In genomic region chr13:99980201-99981114, GRCh38 we compare ENCODE assay signal across 1 cellular context.
A peak's percentile ranks its signal among the peaks of the same experiment; 100 is the strongest.
TF ChIP-seq lines count a peak whose summit lies in the region.

No MANE protein-coding gene starts in this region.

TF ChIP-seq in A549, 52 proteins besides CTCF, POLR2A, EP300 and RAD21 (continued from another document):
- no peak for TF ChIP-seq HMGXB4 (CRISPR knock-in tag; IDR thresholded peaks at IDR 0.05; ENCODE audit: borderline replicate concordance)
- TF ChIP-seq NFE2L2 (conservative IDR thresholded peaks at IDR 0.05; ENCODE audit: low read length) = no peak
- TF ChIP-seq FOSL2 (IDR thresholded peaks at IDR 0.05) = no peak
- TF ChIP-seq FOSL2 (CRISPR knock-in tag; IDR thresholded peaks at IDR 0.05) = no peak
- no peak for TF ChIP-seq JUNB (IDR thresholded peaks at IDR 0.05)
- TF ChIP-seq FOXS1 (CRISPR knock-in tag; IDR thresholded peaks at IDR 0.05) = no peak
- TF ChIP-seq PHF8 (IDR thresholded peaks at IDR 0.05; ENCODE audit: borderline replicate concordance, low read depth) = peak; percentile 46; the same call in 1 of the 2 replicates
